19 cellular contexts compared by ENCODE assay signal in the genomic region with DNA sequence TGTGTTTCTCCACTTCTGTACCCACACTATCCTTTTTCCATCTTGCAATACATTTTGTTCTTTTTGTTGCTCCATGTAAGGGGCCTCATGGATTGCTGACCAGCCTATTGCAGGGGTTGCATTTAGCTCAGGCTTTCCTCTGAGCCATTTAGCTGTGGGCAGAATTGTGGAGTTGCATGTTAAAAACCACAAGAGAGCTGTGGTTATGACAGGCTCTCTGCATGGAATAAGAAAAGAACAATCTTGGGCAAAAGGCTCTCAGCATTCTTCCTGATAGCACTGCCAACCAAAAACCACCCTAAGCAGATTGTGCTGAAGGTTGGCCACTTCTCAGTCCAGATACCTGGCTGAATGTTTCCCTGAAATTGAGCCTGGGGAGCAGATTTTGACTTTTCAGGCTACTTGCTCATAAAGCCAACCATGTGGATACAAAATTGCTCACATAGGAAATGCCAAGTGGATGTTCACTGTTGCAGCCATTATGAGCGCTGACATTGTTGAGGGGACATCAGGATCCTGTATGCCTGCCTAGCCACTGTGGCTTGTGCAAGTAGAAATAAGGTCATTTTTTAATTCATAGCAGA.
DNase-seq lines count a peak whose midpoint lies in the region; ATAC-seq and TF ChIP-seq lines count a peak whose summit lies in the region.
"Had no signal": no experiment of that assay in that cellular context is flagged by ENCODE, and none has a peak within 500 bp of the region (broad histone marks: within the 10 kb centered on the region; RNA-seq: fewer than 3 reads in every experiment).

No MANE protein-coding gene starts in this region.

- H3K4me1 ChIP-seq in left lung: peaks cover 0 to 15% of the 10 kb centered on the region in 2 donors
- H3K4me1 ChIP-seq: adrenal gland, tibial artery had no signal

- ATAC-seq in left lung (peak; percentile 57), HG03439 (IDR thresholded peaks at IDR 0.05; ENCODE audit: unreplicated experiment) (no peak), GM18519 (IDR thresholded peaks at IDR 0.05; ENCODE audit: low FRiP score, unreplicated experiment) (no peak)
- ATAC-seq: natural killer cell; stimulated activated memory B cell treated with anti-CD40 and anti-IgM and Interleukin-4, amounts not matched to agents 10 μg/mL and 1 μg/mL and 100 μg/mL, for 72 hours had no signal

- no peak overlapping the region for H3K4me3 ChIP-seq in cardiac fibroblast (replicated peaks in 1 of 2; ENCODE audit: low read depth in 2 of 2, low read length in 2 of 2)
- H3K4me3 ChIP-seq in left lung: no peak overlapping the region
- H3K4me3 ChIP-seq: adrenal gland, spleen, tibial artery had no signal

- DNase-seq in GM03348 (ENCODE audit: low spot score): peak; percentile 45
- DNase-seq in MV-4-11 (lab: John Stamatoyannopoulos, UW): peak; percentile 86
- DNase-seq in cardiac fibroblast (ENCODE audit: low read depth in 2 of 2): peak; percentile 12 to 33
- DNase-seq in left lung: no peak
- DNase-seq in stimulated activated CD4-positive, alpha-beta T cell treated with anti-CD3 and anti-CD28 coated beads, Interleukin-4, amount 100 ng/mL, for 4 hours: no peak
- no peak for DNase-seq in stimulated activated CD4-positive, alpha-beta T cell treated with anti-CD3 and anti-CD28 coated beads, Interleukin-4, amount 100 ng/mL, for 24 hours
- DNase-seq: activated CD4-positive, alpha-beta T cell treated with anti-CD3 and anti-CD28 coated beads for 1 hour; activated effector memory CD4-positive, alpha-beta T cell treated with Interleukin-2 at 50 U/mL for 16 hours; adrenal gland; natural killer cell; NCI-H2227 treated with DMSO at 0.1 percent for 48 hours; posterior cingulate gyrus; SHP77; spleen; T-helper 2 cell; tibial artery had no signal

- no peaks in the 10 kb centered on the region for H3K27me3 ChIP-seq in left lung
- H3K27me3 ChIP-seq: adrenal gland, spleen, tibial artery had no signal

- peak overlapping the region in 1 of 2 donors; percentile 24 for H3K27ac ChIP-seq in left lung
- H3K27ac ChIP-seq: adrenal gland, spleen, tibial artery had no signal

- no peaks in the 10 kb centered on the region for H3K9me3 ChIP-seq in left lung
- H3K9me3 ChIP-seq: adrenal gland, spleen, tibial artery had no signal

- intact Hi-C loops in left lung (cut with DNase I): no loop called here

- no peaks in the 10 kb centered on the region for H3K36me3 ChIP-seq in left lung
- H3K36me3 ChIP-seq: adrenal gland, spleen, tibial artery had no signal

- TF ChIP-seq CTCF in cardiac fibroblast (IDR thresholded peaks at IDR 0.05; ENCODE audit: low read depth, low read length): no peak
- no peak for TF ChIP-seq CTCF in left lung (IDR thresholded peaks at IDR 0.05)

Comparison
In these comparisons a context has a peak if more than half of its experiments do, and no peak if none do; other contexts are left out.
1. DNase-seq: peak in GM03348 (single experiment), MV-4-11 (single experiment) and cardiac fibroblast (2 of 2); none in left lung (0 of 2), stimulated activated CD4-positive, alpha-beta T cell treated with anti-CD3 and anti-CD28 coated beads, Interleukin-4, amount 100 ng/mL, for 4 hours (0 of 2) and stimulated activated CD4-positive, alpha-beta T cell treated with anti-CD3 and anti-CD28 coated beads, Interleukin-4, amount 100 ng/mL, for 24 hours (single experiment).